Comparison of ENCODE assay signal across 8 cellular contexts in genomic region chrX:112840382-112841113, GRCh38. TPM values are rescaled to one million over a fixed set of nuclear protein-coding genes. Genes with fewer than 3 reads are reported as not detected.
DNase-seq lines count a peak whose midpoint lies in the region; ATAC-seq and TF ChIP-seq lines count a peak whose summit lies in the region.

A gene with protein sequence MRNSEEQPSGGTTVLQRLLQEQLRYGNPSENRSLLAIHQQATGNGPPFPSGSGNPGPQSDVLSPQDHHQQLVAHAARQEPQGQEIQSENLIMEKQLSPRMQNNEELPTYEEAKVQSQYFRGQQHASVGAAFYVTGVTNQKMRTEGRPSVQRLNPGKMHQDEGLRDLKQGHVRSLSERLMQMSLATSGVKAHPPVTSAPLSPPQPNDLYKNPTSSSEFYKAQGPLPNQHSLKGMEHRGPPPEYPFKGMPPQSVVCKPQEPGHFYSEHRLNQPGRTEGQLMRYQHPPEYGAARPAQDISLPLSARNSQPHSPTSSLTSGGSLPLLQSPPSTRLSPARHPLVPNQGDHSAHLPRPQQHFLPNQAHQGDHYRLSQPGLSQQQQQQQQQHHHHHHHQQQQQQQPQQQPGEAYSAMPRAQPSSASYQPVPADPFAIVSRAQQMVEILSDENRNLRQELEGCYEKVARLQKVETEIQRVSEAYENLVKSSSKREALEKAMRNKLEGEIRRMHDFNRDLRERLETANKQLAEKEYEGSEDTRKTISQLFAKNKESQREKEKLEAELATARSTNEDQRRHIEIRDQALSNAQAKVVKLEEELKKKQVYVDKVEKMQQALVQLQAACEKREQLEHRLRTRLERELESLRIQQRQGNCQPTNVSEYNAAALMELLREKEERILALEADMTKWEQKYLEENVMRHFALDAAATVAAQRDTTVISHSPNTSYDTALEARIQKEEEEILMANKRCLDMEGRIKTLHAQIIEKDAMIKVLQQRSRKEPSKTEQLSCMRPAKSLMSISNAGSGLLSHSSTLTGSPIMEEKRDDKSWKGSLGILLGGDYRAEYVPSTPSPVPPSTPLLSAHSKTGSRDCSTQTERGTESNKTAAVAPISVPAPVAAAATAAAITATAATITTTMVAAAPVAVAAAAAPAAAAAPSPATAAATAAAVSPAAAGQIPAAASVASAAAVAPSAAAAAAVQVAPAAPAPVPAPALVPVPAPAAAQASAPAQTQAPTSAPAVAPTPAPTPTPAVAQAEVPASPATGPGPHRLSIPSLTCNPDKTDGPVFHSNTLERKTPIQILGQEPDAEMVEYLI (minus strand): TSS chrX:112840831. CDS start chrX:112823126, 17,705 bp downstream.

- H3K4me1 Mint-ChIP-seq in GM23338, result peaks cover 15% of the 10 kb centered on the region

- ATAC-seq in GM23338 (peak; percentile 93), right cardiac atrium (peak; percentile 97 to 98)

- H2AFZ ChIP-seq in GM23338, result peak within 1 kb of the TSS; percentile 97

- under 1% methylated on average over 47 of the region's 49 CpGs for WGBS in right cardiac atrium
- 0% methylated on average over 40 of the region's 49 CpGs for whole genome bisulfite sequencing in prostate gland

- DNase-seq in DMS79 treated with DMSO at 0.1 percent for 48 hours (lab: John Stamatoyannopoulos, UW), result peak; percentile 72
- peak; percentile 84 for DNase-seq in GM23338 (ENCODE audit: low spot score)
- peak; percentile 83 for DNase-seq in M059J (ENCODE audit: low read depth)
- DNase-seq in SW480 (ENCODE audit: low spot score), result peak; percentile 63
- peak in 55 of 56 donors; percentile 5 to 82 (median 61) for DNase-seq in amygdala (lab: John Stamatoyannopoulos, UW)
- peak; percentile 82 to 92 (median 92) for DNase-seq in right cardiac atrium
- DNase-seq in prostate gland (ENCODE audit: low spot score), result peak; percentile 79
- no peak for DNase-seq in vagina (ENCODE audit: extremely low spot score in 2 of 2)

- peaks cover 28% of the 10 kb centered on the region for H3K27me3 ChIP-seq in GM23338 (ENCODE audit: insufficient read depth)
- H3K27me3 ChIP-seq in right cardiac atrium (ENCODE audit: control insufficient read depth, insufficient read depth), result no peaks in the 10 kb centered on the region
- no peaks in the 10 kb centered on the region for H3K27me3 ChIP-seq in prostate gland (replicated peaks; ENCODE audit: insufficient read depth)
- H3K27me3 ChIP-seq in vagina, result peaks cover 5% of the 10 kb centered on the region

- H3K9me3 ChIP-seq in right cardiac atrium (ENCODE audit: control insufficient read depth, low read length) (no peaks in the 10 kb centered on the region), prostate gland (no peaks in the 10 kb centered on the region), vagina (no peaks in the 10 kb centered on the region)

- H3K9me2 ChIP-seq in GM23338 (ENCODE audit: insufficient read depth), result no peaks in the 10 kb centered on the region

- H3K27me3 Mint-ChIP-seq in GM23338 (ENCODE audit: insufficient read depth, low read depth, poor library complexity), result peaks cover 15% of the 10 kb centered on the region

- peak within 1 kb of the TSS; percentile 80 for H3K4me2 ChIP-seq in GM23338

- no peaks in the 10 kb centered on the region for H3K36me3 ChIP-seq in GM23338 (ENCODE audit: insufficient read depth)
- no peaks in the 10 kb centered on the region for H3K36me3 ChIP-seq in prostate gland
- no peaks in the 10 kb centered on the region for H3K36me3 ChIP-seq in vagina

- intact Hi-C loops in right cardiac atrium (cut with DNase I) (no loop called here), prostate gland (cut with DNase I) (no loop called here), vagina (cut with DNase I) (no loop called here)

- H4K20me1 ChIP-seq in GM23338 (replicated peaks; ENCODE audit: insufficient read depth), result no peaks in the 10 kb centered on the region

- H3K27ac ChIP-seq in GM23338 (ENCODE audit: low read depth), result no peak within 1 kb of the TSS
- H3K27ac ChIP-seq in right cardiac atrium (ENCODE audit: low read length), result peak within 1 kb of the TSS; percentile 75
- H3K27ac ChIP-seq in prostate gland, result peak within 1 kb of the TSS; percentile 71 to 76
- peak within 1 kb of the TSS; percentile 72 for H3K27ac ChIP-seq in vagina

- no peaks in the 10 kb centered on the region for H3K79me2 ChIP-seq in GM23338 (replicated peaks; ENCODE audit: insufficient read depth)

- H3K4me3 ChIP-seq in GM23338 (peak within 1 kb of the TSS; percentile 76), right cardiac atrium (ENCODE audit: low read length) (peak within 1 kb of the TSS; percentile 67), prostate gland (peak within 1 kb of the TSS; percentile 43 to 51), vagina (peak within 1 kb of the TSS; percentile 51 to 61)

- H3K4me1 ChIP-seq in GM23338 (ENCODE audit: insufficient read depth) (peaks cover 4% of the 10 kb centered on the region; the same call in 1 of the 2 replicates), right cardiac atrium (ENCODE audit: control insufficient read depth, insufficient read depth, low read length) (no peaks in the 10 kb centered on the region), prostate gland (replicated peaks) (no peaks in the 10 kb centered on the region), vagina (no peaks in the 10 kb centered on the region)

- H3K36me3 Mint-ChIP-seq in GM23338 (ENCODE audit: low read depth), result no peaks in the 10 kb centered on the region

- peak within 1 kb of the TSS; percentile 94 for H3K27ac Mint-ChIP-seq in GM23338

- peak within 1 kb of the TSS; percentile 94 for H3K4me3 Mint-ChIP-seq in GM23338

- H3F3A ChIP-seq in GM23338 (replicated peaks; ENCODE audit: low read depth), result no peaks in the 10 kb centered on the region

- no peak for TF ChIP-seq CTCF in GM23338 (conservative IDR thresholded peaks at IDR 0.05; ENCODE audit: low read depth in 2 of 2)
- no peak for TF ChIP-seq CTCF in prostate gland (IDR thresholded peaks at IDR 0.05)
- TF ChIP-seq CTCF in vagina (IDR thresholded peaks at IDR 0.05), result no peak

- no peak for TF ChIP-seq POLR2A in prostate gland (IDR thresholded peaks at IDR 0.05)
- TF ChIP-seq POLR2A in vagina (IDR thresholded peaks at IDR 0.05), result no peak

- H3K9me3 Mint-ChIP-seq in GM23338, result peaks cover 4% of the 10 kb centered on the region

TF ChIP-seq in GM23338, 12 proteins besides CTCF, POLR2A, EP300 and RAD21:
- TF ChIP-seq POLR2AphosphoS5 (IDR thresholded peaks at IDR 0.05; ENCODE audit: low read depth), result peak; percentile 23; the same call in 1 of the 2 replicates
- TF ChIP-seq, protein P1, sequence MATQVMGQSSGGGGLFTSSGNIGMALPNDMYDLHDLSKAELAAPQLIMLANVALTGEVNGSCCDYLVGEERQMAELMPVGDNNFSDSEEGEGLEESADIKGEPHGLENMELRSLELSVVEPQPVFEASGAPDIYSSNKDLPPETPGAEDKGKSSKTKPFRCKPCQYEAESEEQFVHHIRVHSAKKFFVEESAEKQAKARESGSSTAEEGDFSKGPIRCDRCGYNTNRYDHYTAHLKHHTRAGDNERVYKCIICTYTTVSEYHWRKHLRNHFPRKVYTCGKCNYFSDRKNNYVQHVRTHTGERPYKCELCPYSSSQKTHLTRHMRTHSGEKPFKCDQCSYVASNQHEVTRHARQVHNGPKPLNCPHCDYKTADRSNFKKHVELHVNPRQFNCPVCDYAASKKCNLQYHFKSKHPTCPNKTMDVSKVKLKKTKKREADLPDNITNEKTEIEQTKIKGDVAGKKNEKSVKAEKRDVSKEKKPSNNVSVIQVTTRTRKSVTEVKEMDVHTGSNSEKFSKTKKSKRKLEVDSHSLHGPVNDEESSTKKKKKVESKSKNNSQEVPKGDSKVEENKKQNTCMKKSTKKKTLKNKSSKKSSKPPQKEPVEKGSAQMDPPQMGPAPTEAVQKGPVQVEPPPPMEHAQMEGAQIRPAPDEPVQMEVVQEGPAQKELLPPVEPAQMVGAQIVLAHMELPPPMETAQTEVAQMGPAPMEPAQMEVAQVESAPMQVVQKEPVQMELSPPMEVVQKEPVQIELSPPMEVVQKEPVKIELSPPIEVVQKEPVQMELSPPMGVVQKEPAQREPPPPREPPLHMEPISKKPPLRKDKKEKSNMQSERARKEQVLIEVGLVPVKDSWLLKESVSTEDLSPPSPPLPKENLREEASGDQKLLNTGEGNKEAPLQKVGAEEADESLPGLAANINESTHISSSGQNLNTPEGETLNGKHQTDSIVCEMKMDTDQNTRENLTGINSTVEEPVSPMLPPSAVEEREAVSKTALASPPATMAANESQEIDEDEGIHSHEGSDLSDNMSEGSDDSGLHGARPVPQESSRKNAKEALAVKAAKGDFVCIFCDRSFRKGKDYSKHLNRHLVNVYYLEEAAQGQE (IDR thresholded peaks at IDR 0.05; ENCODE audit: unreplicated experiment), result no peak

RNA-seq across cellular contexts. Expression of the gene that starts here (rescaled TPM):
- 3.6 and 5.4 TPM in 2 replicates for total RNA-seq in GM23338 (2014; rRNA removed; shearing (Covaris generic))
- 2.0 and 2.1 TPM in 2 replicates for polyA plus RNA-seq in GM23338 (2016; fragmentation: Nextera tagmentation; extraction: Ambion mirVana)
- total RNA-seq in M059J (2014; rRNA removed; shearing (Covaris generic)), result 6.7 and 8.9 TPM in 2 replicates
- total RNA-seq in right cardiac atrium, result 10 to 100 TPM in 3 of 4 donors, 1 to 10 TPM in 1; 7.4 to 18.2 (median 13.5) TPM
- 2.6 TPM for polyA plus RNA-seq in right cardiac atrium
- 10 to 100 TPM; 27.9 to 60.1 TPM for total RNA-seq in prostate gland
- 9.8 TPM for total RNA-seq in vagina

Comparison
In these comparisons a context has a peak if more than half of its experiments do, and no peak if none do; other contexts are left out.
1. DNase-seq: peak in DMS79 treated with DMSO at 0.1 percent for 48 hours (single experiment), GM23338 (single experiment), M059J (single experiment), SW480 (single experiment), amygdala (55 of 56), right cardiac atrium (3 of 3) and prostate gland (single experiment); none in vagina (0 of 2).
2. Peak in every context shown above with its lines, with median percentiles within 50 percentile points of each other: H3K4me3 ChIP-seq.